Comparison of ENCODE assay signal across 25 cellular contexts in genomic region chr10:71529203-71529537, GRCh38.
"Had no signal": no experiment of that assay in that cellular context is flagged by ENCODE, and none has a peak within 500 bp of the region (broad histone marks: within the 10 kb centered on the region; RNA-seq: fewer than 3 reads in every experiment).

No MANE protein-coding gene starts in this region.

- H3K9ac ChIP-seq: parathyroid adenoma had no signal

- H3K36me3 ChIP-seq: ascending aorta, esophagus muscularis mucosa, heart right ventricle, upper lobe of right lung had no signal

- ATAC-seq: activated CD4-positive, alpha-beta T cell treated with anti-CD3 and anti-CD28 coated beads for 36 hours; activated T-cell treated with anti-CD3 and anti-CD28 coated beads, Interleukin-2, amount 50 U/mL, for 72 hours; left lobe of liver; SK-N-SH treated with all-trans-retinoic acid at 6 μM for 48 hours; stimulated activated naive CD8-positive, alpha-beta T cell treated with anti-CD3 and anti-CD28 coated beads, Interleukin-15, Interleukin-2, amounts not matched to agents 100 U/mL and 50 U/mL, for 24 hours; upper lobe of right lung had no signal

- H3K4me3 Mint-ChIP-seq: activated CD4-positive, alpha-beta T cell treated with anti-CD3 and anti-CD28 coated beads for 36 hours; activated naive CD4-positive, alpha-beta T cell treated with anti-CD3 and anti-CD28 coated beads, Interleukin-2, amount 10 ng/mL, durations not matched to agents 7 days and 5 days; activated naive CD8-positive, alpha-beta T cell treated with anti-CD3 and anti-CD28 coated beads, Interleukin-2, amount 10 ng/mL, durations not matched to agents 7 days and 5 days; activated T-cell treated with anti-CD3 and anti-CD28 coated beads, Interleukin-2, amount 50 U/mL, for 72 hours; nephron had no signal

- H3K79me2 ChIP-seq: parathyroid adenoma had no signal

- H3K9me3 Mint-ChIP-seq: activated naive CD4-positive, alpha-beta T cell treated with anti-CD3 and anti-CD28 coated beads, Interleukin-2, amount 10 ng/mL, durations not matched to agents 7 days and 5 days; activated naive CD8-positive, alpha-beta T cell treated with anti-CD3 and anti-CD28 coated beads, Interleukin-2, amount 10 ng/mL, durations not matched to agents 7 days and 5 days; activated T-cell treated with anti-CD3 and anti-CD28 coated beads, Interleukin-2, amount 50 U/mL, for 72 hours; nephron had no signal

- H3K27me3 ChIP-seq: ascending aorta, esophagus muscularis mucosa, heart right ventricle had no signal

- H3K4me1 ChIP-seq: ascending aorta, esophagus muscularis mucosa, upper lobe of right lung had no signal

- DNase-seq: activated CD4-positive, alpha-beta T cell treated with anti-CD3 and anti-CD28 coated beads for 36 hours; activated CD4-positive, alpha-beta T cell treated with anti-CD3 and anti-CD28 coated beads, Interleukin-2, amount 50 U/mL, for 4 hours; activated CD4-positive, CD25-positive, alpha-beta regulatory T cell; activated effector memory CD4-positive, alpha-beta T cell treated with anti-CD3 and anti-CD28 coated beads, Interleukin-2, amount 50 U/mL, for 16 hours; activated naive CD4-positive, alpha-beta T cell treated with anti-CD3 and anti-CD28 coated beads, Interleukin-2, amount 10 ng/mL, durations not matched to agents 7 days and 5 days; activated naive CD8-positive, alpha-beta T cell treated with anti-CD3 and anti-CD28 coated beads, Interleukin-2, amount 10 ng/mL, durations not matched to agents 7 days and 5 days; activated T-cell treated with anti-CD3 and anti-CD28 coated beads for 4 hours; activated T-cell treated with anti-CD3 and anti-CD28 coated beads, Interleukin-2, amount 50 U/mL, for 72 hours; caudate nucleus; foreskin melanocyte; heart right ventricle; kidney glomerular epithelial cell; occipital lobe; stimulated activated CD4-positive, alpha-beta T cell treated with anti-CD3 and anti-CD28 coated beads, Interleukin-2, amount 100 ng/mL, for 48 hours; stimulated activated naive CD8-positive, alpha-beta T cell treated with anti-CD3 and anti-CD28 coated beads, Interleukin-15, Interleukin-2, amounts not matched to agents 100 U/mL and 50 U/mL, for 24 hours; substantia nigra; T-helper 2 cell; upper lobe of right lung had no signal

- H3K27ac ChIP-seq: ascending aorta, esophagus muscularis mucosa, heart right ventricle, parathyroid adenoma, upper lobe of right lung had no signal

- H3K36me3 Mint-ChIP-seq: activated naive CD4-positive, alpha-beta T cell treated with anti-CD3 and anti-CD28 coated beads, Interleukin-2, amount 10 ng/mL, durations not matched to agents 7 days and 5 days; activated naive CD8-positive, alpha-beta T cell treated with anti-CD3 and anti-CD28 coated beads, Interleukin-2, amount 10 ng/mL, durations not matched to agents 7 days and 5 days had no signal

- H3K9me3 ChIP-seq: ascending aorta, esophagus muscularis mucosa, heart right ventricle, upper lobe of right lung had no signal

- H3K4me3 ChIP-seq: ascending aorta, esophagus muscularis mucosa, heart right ventricle, lung, upper lobe of right lung had no signal

- H3K27ac Mint-ChIP-seq: activated CD4-positive, alpha-beta T cell treated with anti-CD3 and anti-CD28 coated beads for 36 hours; activated naive CD4-positive, alpha-beta T cell treated with anti-CD3 and anti-CD28 coated beads, Interleukin-2, amount 10 ng/mL, durations not matched to agents 7 days and 5 days; activated naive CD8-positive, alpha-beta T cell treated with anti-CD3 and anti-CD28 coated beads, Interleukin-2, amount 10 ng/mL, durations not matched to agents 7 days and 5 days; activated T-cell treated with anti-CD3 and anti-CD28 coated beads, Interleukin-2, amount 50 U/mL, for 72 hours had no signal

- H2AFZ ChIP-seq: parathyroid adenoma had no signal
